Comparison of ENCODE assay signal across 8 cellular contexts in genomic region chr6:37483917-37484785, GRCh38. TPM values are rescaled to one million over a fixed set of nuclear protein-coding genes. Genes with fewer than 3 reads are reported as not detected.
DNase-seq lines count a peak whose midpoint lies in the region; ATAC-seq, FAIRE-seq and TF ChIP-seq lines count a peak whose summit lies in the region.

No MANE protein-coding gene starts in this region.

- no peak overlapping the region for H3K4me3 ChIP-seq in PC-9
- H3K4me3 ChIP-seq in pancreas = no peak overlapping the region

- H3K4me2 ChIP-seq in PC-9 = no peak overlapping the region

- no peak overlapping the region for H3K27ac ChIP-seq in PC-9
- H3K27ac ChIP-seq in pancreas = no peak overlapping the region

- no peak overlapping the region for H2AFZ ChIP-seq in PC-9

- H3K36me3 ChIP-seq in PC-9 (ENCODE audit: low read depth) = 0 out of 2 replicates have a peak, but pooled peaks cover under 1% of the 10 kb centered on the region
- H3K36me3 ChIP-seq in pancreas = peaks cover 0 to 7% (median 0%) of the 10 kb centered on the region in 3 donors

- H3K27me3 ChIP-seq in PC-9 (ENCODE audit: insufficient read depth, low read depth) = no peaks in the 10 kb centered on the region
- no peaks in the 10 kb centered on the region for H3K27me3 ChIP-seq in pancreas

- 60 to 65% methylated on average over 20 of the region's 20 CpGs for WGBS in pancreas, 2 donors

- H3K4me3 Mint-ChIP-seq in activated T-helper 1 cell treated with anti-CD3 and anti-CD28 coated beads, Interleukin-12 subunit alpha, Interleukin-12 subunit beta, Interleukin-2, Interleukin-4 antibody, amounts not matched to agents 30 ng/mL and 10 ng/mL and 1 ng/mL, durations not matched to agents 14 hours and 24 hours and 36 hours = no peak overlapping the region

- no peaks in the 10 kb centered on the region for H3K9me3 Mint-ChIP-seq in activated T-helper 1 cell treated with anti-CD3 and anti-CD28 coated beads, Interleukin-12 subunit alpha, Interleukin-12 subunit beta, Interleukin-2, Interleukin-4 antibody, amounts not matched to agents 30 ng/mL and 10 ng/mL and 1 ng/mL, durations not matched to agents 14 hours and 24 hours and 36 hours

- intact Hi-C loops in PC-9 (cut with micrococcal nuclease; ENCODE audit: unreplicated experiment) = loop anchor here (2.0 to 10.0 kb wide), 4 partner anchors 51 to 1008 kb away; no protein-coding TSS in a partner anchor
- intact Hi-C loops in activated T-helper 1 cell treated with anti-CD3 and anti-CD28 coated beads, Interleukin-12 subunit alpha, Interleukin-12 subunit beta, Interleukin-2, Interleukin-4 antibody, amounts not matched to agents 30 ng/mL and 10 ng/mL and 1 ng/mL, durations not matched to agents 14 hours and 24 hours and 36 hours (cut with micrococcal nuclease) = loop anchor here (1.0 kb wide), 4 partner anchors 33 to 208 kb away; no protein-coding TSS in a partner anchor
- intact Hi-C loops in pancreas (cut with DNase I) = loop anchor here in 1 of 3 donors (5.0 kb wide), 2 partner anchors 83 to 208 kb away; no protein-coding TSS in a partner anchor

- POLR2A ChIA-PET in HEK293T (lab: Yijun Ruan, JAX) (no interaction called here), PC-9 (lab: Charles Lee; ENCODE audit: unreplicated experiment) (interaction anchor here (0.7 kb wide), 1 partner anchor 79 kb away, joined by 3 read pairs; no protein-coding TSS in a partner anchor)

- H3K36me3 Mint-ChIP-seq in activated T-helper 1 cell treated with anti-CD3 and anti-CD28 coated beads, Interleukin-12 subunit alpha, Interleukin-12 subunit beta, Interleukin-2, Interleukin-4 antibody, amounts not matched to agents 30 ng/mL and 10 ng/mL and 1 ng/mL, durations not matched to agents 14 hours and 24 hours and 36 hours (ENCODE audit: low read depth) = peaks cover 22% of the 10 kb centered on the region

- no peaks in the 10 kb centered on the region for H3K79me2 ChIP-seq in PC-9 (ENCODE audit: low read depth)

- no peaks in the 10 kb centered on the region for H3K9me2 ChIP-seq in PC-9 (ENCODE audit: insufficient read depth)

- CTCF ChIA-PET in HEK293T (lab: Yijun Ruan, JAX) = interaction anchor here (0.7 to 1.5 kb wide), 3 partner anchors 79 to 209 kb away, joined by 3 to 5 read pairs (median 4); no protein-coding TSS in a partner anchor
- CTCF ChIA-PET in PC-9 (lab: Charles Lee) = no interaction called here

- no peaks in the 10 kb centered on the region for H3K27me3 Mint-ChIP-seq in activated T-helper 1 cell treated with anti-CD3 and anti-CD28 coated beads, Interleukin-12 subunit alpha, Interleukin-12 subunit beta, Interleukin-2, Interleukin-4 antibody, amounts not matched to agents 30 ng/mL and 10 ng/mL and 1 ng/mL, durations not matched to agents 14 hours and 24 hours and 36 hours (ENCODE audit: insufficient read depth)

- H3K27ac Mint-ChIP-seq in activated T-helper 1 cell treated with anti-CD3 and anti-CD28 coated beads, Interleukin-12 subunit alpha, Interleukin-12 subunit beta, Interleukin-2, Interleukin-4 antibody, amounts not matched to agents 30 ng/mL and 10 ng/mL and 1 ng/mL, durations not matched to agents 14 hours and 24 hours and 36 hours = no peak overlapping the region

- H4K20me1 ChIP-seq in PC-9 (ENCODE audit: insufficient read depth) = no peaks in the 10 kb centered on the region; the same call in 1 of the 2 replicates

- TF ChIP-seq CTCF in PC-9 (conservative IDR thresholded peaks at IDR 0.05) (peak; percentile 82), pancreas (IDR thresholded peaks at IDR 0.05) (peak; percentile 24 to 65 (median 56))

- FAIRE-seq in pancreas (lab: Jason Lieb, UNC) = no peak
- FAIRE-seq in urothelium cell line (lab: Jason Lieb, UNC) = no peak
- no peak for FAIRE-seq in RCC 7860 (lab: Jason Lieb, UNC)

- no TSS peak for BruUV-seq in PC-9 (replicated peaks; lab: Mats Ljungman, UMichigan)

- H3K4me1 Mint-ChIP-seq in activated T-helper 1 cell treated with anti-CD3 and anti-CD28 coated beads, Interleukin-12 subunit alpha, Interleukin-12 subunit beta, Interleukin-2, Interleukin-4 antibody, amounts not matched to agents 30 ng/mL and 10 ng/mL and 1 ng/mL, durations not matched to agents 14 hours and 24 hours and 36 hours (ENCODE audit: low read depth) = peaks cover 15% of the 10 kb centered on the region

- H3K9me3 ChIP-seq in PC-9 (ENCODE audit: insufficient read depth, low read depth) (no peaks in the 10 kb centered on the region), pancreas (no peaks in the 10 kb centered on the region)

- H3F3A ChIP-seq in PC-9 (ENCODE audit: insufficient read depth, low read depth) = no peaks in the 10 kb centered on the region

- DNase-seq in COLO829 (ENCODE audit: low spot score) (peak; percentile 57), HEK293T (ENCODE audit: extremely low spot score) (peak; percentile 79), PC-9 (peak in 1 of 2 experiments; percentile 65), fibroblast of the conjunctiva (ENCODE audit: low read depth) (peak; percentile 16), pancreas (peak in 4 of 6 donors; percentile 52 to 84 (median 70)), urothelium cell line (ENCODE audit: low spot score) (peak; percentile 79), RCC 7860 (ENCODE audit: low spot score) (no peak)
- DNase-seq in activated T-helper 1 cell treated with anti-CD3 and anti-CD28 coated beads, Interleukin-12 subunit alpha, Interleukin-12 subunit beta, Interleukin-2, Interleukin-4 antibody, amounts not matched to agents 30 ng/mL and 10 ng/mL and 1 ng/mL, durations not matched to agents 14 hours and 24 hours and 36 hours (ENCODE audit: low spot score) = peak; percentile 53

- no peaks in the 10 kb centered on the region for H3K4me1 ChIP-seq in PC-9 (replicated peaks; ENCODE audit: insufficient read depth)
- no peaks in the 10 kb centered on the region for H3K4me1 ChIP-seq in pancreas

- peak; percentile 60 to 88 (median 84) for ATAC-seq in pancreas

TF ChIP-seq in HEK293T, 16 proteins besides CTCF, POLR2A, EP300 and RAD21:
- no peak for TF ChIP-seq FOXM1 (IDR thresholded peaks at IDR 0.05; ENCODE audit: borderline replicate concordance)
- no peak for TF ChIP-seq PKNOX1 (IDR thresholded peaks at IDR 0.05)

RNA-seq across cellular contexts. Expression of gene CCDC167, which starts 15.5 kb away (rescaled TPM):
- 29.4 and 33.5 TPM in 2 replicates for total RNA-seq in PC-9 (2021)
- total RNA-seq in activated T-helper 1 cell treated with anti-CD3 and anti-CD28 coated beads, Interleukin-12 subunit alpha, Interleukin-12 subunit beta, Interleukin-2, Interleukin-4 antibody, amounts not matched to agents 30 ng/mL and 10 ng/mL and 1 ng/mL, durations not matched to agents 14 hours and 24 hours and 36 hours = 66.6 and 72.4 TPM in 2 replicates
- 10 to 100 TPM in 1 of 6 donors, 1 to 10 TPM in 5; 4.3 to 11.5 (median 5.5) TPM for total RNA-seq in pancreas
- 10 to 100 TPM; 12.1 to 12.4 TPM for polyA plus RNA-seq in pancreas

RNA-seq across cellular contexts. Expression of gene CMTR1, which starts 51.1 kb away (rescaled TPM):
- total RNA-seq in PC-9 (2021) = 28.3 and 37.0 TPM in 2 replicates
- total RNA-seq in activated T-helper 1 cell treated with anti-CD3 and anti-CD28 coated beads, Interleukin-12 subunit alpha, Interleukin-12 subunit beta, Interleukin-2, Interleukin-4 antibody, amounts not matched to agents 30 ng/mL and 10 ng/mL and 1 ng/mL, durations not matched to agents 14 hours and 24 hours and 36 hours = 53.5 and 54.4 TPM in 2 replicates
- 10 to 100 TPM; 13.4 to 21.9 (median 16.2) TPM for total RNA-seq in pancreas
- polyA plus RNA-seq in pancreas = 10 to 100 TPM; 17.1 to 31.0 TPM
